In genomic region chr10:127464561-127464960, GRCh38 we compare ENCODE assay signal across 16 cellular contexts.
DNase-seq lines count a peak whose midpoint lies in the region; TF ChIP-seq lines count a peak whose summit lies in the region.
"Had no signal": no experiment of that assay in that cellular context is flagged by ENCODE, and none has a peak within 500 bp of the region (broad histone marks: within the 10 kb centered on the region; RNA-seq: fewer than 3 reads in every experiment).

No MANE protein-coding gene starts in this region.

- WGBS in endodermal cell (ENCODE audit: insufficient coverage in 1 of 2, insufficient read length in 1 of 2), 2 experiments: 85 to 93% methylated on average over 2 to 6 of the region's 6 CpGs

- H3K9me3 Mint-ChIP-seq in endodermal cell: peaks cover 5% of the 10 kb centered on the region
- H3K9me3 Mint-ChIP-seq: CD4-positive, alpha-beta T cell; CD8-positive, alpha-beta T cell had no signal

- no peak overlapping the region for H3K4me3 ChIP-seq in A673 (ENCODE audit: low read depth, low read length, poor library complexity, severe bottlenecking)
- no peak overlapping the region for H3K4me3 ChIP-seq in endodermal cell (ENCODE audit: low read length)
- H3K4me3 ChIP-seq in vagina: no peak overlapping the region
- H3K4me3 ChIP-seq: BLaER1 treated with 17β-estradiol and CSF1 and Interleukin-3, amounts not matched to agents 10 nM and 100 nM had no signal

- POLR2A ChIA-PET in A673 (lab: Charles Lee; ENCODE audit: low non-redundant PET): no interaction called here

- no peak overlapping the region for H3K27ac Mint-ChIP-seq in endodermal cell
- H3K27ac Mint-ChIP-seq: B cell; CD4-positive, alpha-beta T cell; CD8-positive, alpha-beta T cell had no signal

- H3K36me3 ChIP-seq in A673 (ENCODE audit: insufficient read depth, low read length, poor library complexity, severe bottlenecking) (no peaks in the 10 kb centered on the region), endodermal cell (ENCODE audit: control insufficient read depth, insufficient read depth, low read length) (no peaks in the 10 kb centered on the region), vagina (no peaks in the 10 kb centered on the region)
- H3K36me3 ChIP-seq: BLaER1 treated with 17β-estradiol and CSF1 and Interleukin-3, amounts not matched to agents 10 nM and 100 nM had no signal

- H3K27me3 ChIP-seq in A673 (replicated peaks; ENCODE audit: insufficient read depth, low read depth, low read length, poor library complexity) (no peaks in the 10 kb centered on the region), endodermal cell (ENCODE audit: control insufficient read depth, insufficient read depth, low read length, poor library complexity, severe bottlenecking) (no peaks in the 10 kb centered on the region), vagina (no peaks in the 10 kb centered on the region)
- H3K27me3 ChIP-seq: BLaER1 treated with 17β-estradiol and CSF1 and Interleukin-3, amounts not matched to agents 10 nM and 100 nM had no signal

- no peaks in the 10 kb centered on the region for H3K4me1 Mint-ChIP-seq in endodermal cell
- H3K4me1 Mint-ChIP-seq: B cell had no signal

- TF ChIP-seq POLR2A in vagina (IDR thresholded peaks at IDR 0.05): no peak

- H3K36me3 Mint-ChIP-seq in endodermal cell (ENCODE audit: low read depth): no peaks in the 10 kb centered on the region
- H3K36me3 Mint-ChIP-seq: CD8-positive, alpha-beta T cell had no signal

- H3K27me3 Mint-ChIP-seq in endodermal cell (ENCODE audit: insufficient read depth): peaks cover 3% of the 10 kb centered on the region
- H3K27me3 Mint-ChIP-seq: B cell; CD4-positive, alpha-beta T cell had no signal

- TF ChIP-seq CTCF in A673 (conservative IDR thresholded peaks at IDR 0.05; ENCODE audit: low read depth, low read length) (no peak), endodermal cell (conservative IDR thresholded peaks at IDR 0.05) (no peak), vagina (IDR thresholded peaks at IDR 0.05) (no peak)

- H3K9ac ChIP-seq in endodermal cell (ENCODE audit: extremely low read depth, low read length, poor library complexity, severe bottlenecking): no peak overlapping the region
- H3K9ac ChIP-seq: BLaER1 treated with 17β-estradiol and CSF1 and Interleukin-3, amounts not matched to agents 10 nM and 100 nM had no signal

- CTCF ChIA-PET in A673 (lab: Charles Lee): no interaction called here

- intact Hi-C loops in A673 (cut with micrococcal nuclease; ENCODE audit: unreplicated experiment) (no loop called here), vagina (cut with DNase I) (no loop called here)

- H3K4me1 ChIP-seq in A673 (ENCODE audit: insufficient read depth, low read length, poor library complexity, severe bottlenecking) (peaks cover 10% of the 10 kb centered on the region), endodermal cell (ENCODE audit: control insufficient read depth, insufficient read depth, low read length) (no peaks in the 10 kb centered on the region), vagina (no peaks in the 10 kb centered on the region)
- H3K4me1 ChIP-seq: BLaER1 treated with 17β-estradiol and CSF1 and Interleukin-3, amounts not matched to agents 10 nM and 100 nM had no signal

- H3K9me3 ChIP-seq in A673 (ENCODE audit: low read depth, low read length, poor library complexity, severe bottlenecking): peaks cover 3% of the 10 kb centered on the region
- H3K9me3 ChIP-seq in endodermal cell (ENCODE audit: control insufficient read depth, low read length): no peaks in the 10 kb centered on the region
- no peaks in the 10 kb centered on the region for H3K9me3 ChIP-seq in vagina
- H3K9me3 ChIP-seq: Caco-2 had no signal

- DNase-seq in A673 (ENCODE audit: low spot score) (no peak), endodermal cell (peak; percentile 19), vagina (ENCODE audit: extremely low spot score in 2 of 2) (peak; percentile 81 to 83)
- DNase-seq in activated CD4-positive, alpha-beta T cell treated with anti-CD3 and anti-CD28 coated beads for 1 hour: no peak
- no peak for DNase-seq in activated naive CD4-positive, alpha-beta T cell treated with Interleukin-2 at 50 U/mL for 16 hours
- DNase-seq: 8988T; AML-193; Caco-2; Calu3; CD4-positive, alpha-beta T cell; CD8-positive, alpha-beta T cell; DMS79 treated with DMSO at 0.1 percent for 48 hours; GF-D8 had no signal

- peak overlapping the region; percentile 21 for H3K27ac ChIP-seq in A673 (ENCODE audit: low read depth, low read length, poor library complexity, severe bottlenecking)
- no peak overlapping the region for H3K27ac ChIP-seq in endodermal cell (ENCODE audit: low read depth, low read length)
- no peak overlapping the region for H3K27ac ChIP-seq in vagina
- H3K27ac ChIP-seq: BLaER1 treated with 17β-estradiol and CSF1 and Interleukin-3, amounts not matched to agents 10 nM and 100 nM; C4-2B had no signal

- no TSS peak for BruUV-seq in A673 (replicated peaks; lab: Mats Ljungman, UMichigan)

- H3K4me3 Mint-ChIP-seq in endodermal cell: no peak overlapping the region
- H3K4me3 Mint-ChIP-seq: B cell; CD4-positive, alpha-beta T cell; CD8-positive, alpha-beta T cell had no signal

Comparison
In these comparisons a context has a peak if more than half of its experiments do, and no peak if none do; other contexts are left out.
1. DNase-seq: peak in endodermal cell (single experiment) and vagina (2 of 2); none in A673 (single experiment), activated CD4-positive, alpha-beta T cell treated with anti-CD3 and anti-CD28 coated beads for 1 hour (single experiment) and activated naive CD4-positive, alpha-beta T cell treated with Interleukin-2 at 50 U/mL for 16 hours (single experiment).